In genomic region chr5:14809369-14810144, GRCh38 we compare ENCODE assay signal across 8 cellular contexts.
A peak's percentile ranks its signal among the peaks of the same experiment; 100 is the strongest.
DNase-seq lines count a peak whose midpoint lies in the region; ATAC-seq lines count a peak whose summit lies in the region.

No MANE protein-coding gene starts in this region.

- 0 out of 2 replicates have a peak, but pooled peaks cover 5% of the 10 kb centered on the region for H3K4me1 ChIP-seq in SJCRH30

- H3K27ac ChIP-seq in SJCRH30 = 0 out of 2 replicates have a peak overlapping the region, but pooled peaks have one; percentile 32

- no peak overlapping the region for H3K4me3 ChIP-seq in SJCRH30

- intact Hi-C loops in left ventricle myocardium superior (cut with micrococcal nuclease) = no loop called here

- H3K36me3 ChIP-seq in SJCRH30 = no peaks in the 10 kb centered on the region

- ATAC-seq in GM18858 (IDR thresholded peaks at IDR 0.05; ENCODE audit: unreplicated experiment) = peak; percentile 96
- peak; percentile 98 for ATAC-seq in HG03066 (IDR thresholded peaks at IDR 0.05; ENCODE audit: low read depth, unreplicated experiment)
- ATAC-seq in left ventricle myocardium superior = peak; percentile 66

- H3K9me3 ChIP-seq in SJCRH30 (replicated peaks) = no peaks in the 10 kb centered on the region

- peak; percentile 44 to 53 for DNase-seq in SJCRH30
- peak; percentile 79 for DNase-seq in activated naive CD4-positive, alpha-beta T cell treated with Interleukin-2 at 50 U/mL for 16 hours
- peak; percentile 61 for DNase-seq in left ventricle myocardium superior
- DNase-seq in stimulated activated CD4-positive, alpha-beta T cell treated with anti-CD3 and anti-CD28 coated beads, Interleukin-12 subunit alpha, Interleukin-12 subunit beta, amount 100 ng/mL, for 24 hours (ENCODE audit: low read depth in 2 of 2) = peak; percentile 57 to 63
- no peak for DNase-seq in NCI-H82 (lab: John Stamatoyannopoulos, UW)
- no peak for DNase-seq in OCI-M2 (lab: John Stamatoyannopoulos, UW; ENCODE audit: unreplicated experiment)

- no peaks in the 10 kb centered on the region for H3K27me3 ChIP-seq in SJCRH30

Comparison
In these comparisons a context has a peak if more than half of its experiments do, and no peak if none do; other contexts are left out.
1. DNase-seq: peak in SJCRH30 (2 of 2), activated naive CD4-positive, alpha-beta T cell treated with Interleukin-2 at 50 U/mL for 16 hours (single experiment), left ventricle myocardium superior (single experiment) and stimulated activated CD4-positive, alpha-beta T cell treated with anti-CD3 and anti-CD28 coated beads, Interleukin-12 subunit alpha, Interleukin-12 subunit beta, amount 100 ng/mL, for 24 hours (2 of 2); none in NCI-H82 (single experiment) and OCI-M2 (single experiment).
2. Peak in every context shown above with its lines, with median percentiles within 50 percentile points of each other: ATAC-seq.